ENCODE assay signal across 8 cellular contexts in genomic region chr6:6407061-6407723, GRCh38.
DNase-seq lines count a peak whose midpoint lies in the region; ATAC-seq and TF ChIP-seq lines count a peak whose summit lies in the region.
"Had no signal": no experiment of that assay in that cellular context is flagged by ENCODE, and none has a peak within 500 bp of the region (broad histone marks: within the 10 kb centered on the region; RNA-seq: fewer than 3 reads in every experiment).

No MANE protein-coding gene starts in this region.

- H3K27ac ChIP-seq in gastrocnemius medialis = peak overlapping the region in 1 of 4 donors; percentile 18
- peak overlapping the region in 1 of 3 donors; percentile 73 for H3K27ac ChIP-seq in right lobe of liver

- TF ChIP-seq CTCF in NB4 (IDR thresholded peaks at IDR 0.05; ENCODE audit: low read depth, low read length) = no peak
- TF ChIP-seq CTCF in gastrocnemius medialis (IDR thresholded peaks at IDR 0.05 in 4 of 5, conservative IDR thresholded peaks at IDR 0.05 in 1 of 5) = no peak
- TF ChIP-seq CTCF in right lobe of liver (IDR thresholded peaks at IDR 0.05) = no peak

- H3K36me3 ChIP-seq in gastrocnemius medialis (no peaks in the 10 kb centered on the region), right lobe of liver (no peaks in the 10 kb centered on the region)

- H3K4me3 ChIP-seq in NB4 (ENCODE audit: low read depth, low read length) (peak overlapping the region; percentile 29), gastrocnemius medialis (no peak overlapping the region), right lobe of liver (no peak overlapping the region)
- H3K4me3 ChIP-seq: skin epidermis had no signal

- intact Hi-C loops in gastrocnemius medialis (cut with DNase I; ENCODE audit: low total_unique reads) (no loop called here), right lobe of liver (cut with DNase I) (no loop called here)

- 57% methylated on average over 4 of the region's 4 CpGs for WGBS in right lobe of liver (ENCODE audit: insufficient coverage, low coverage, low lambda C conversion rate, missing lambda C conversion rate)

- in situ Hi-C loops in gastrocnemius medialis (cut with MboI; ENCODE audit: low sequenced_read_pairs in 4 of 4) = no loop called here

- no peaks in the 10 kb centered on the region for H3K4me1 ChIP-seq in gastrocnemius medialis
- H3K4me1 ChIP-seq in right lobe of liver = peaks cover 0 to 22% (median 0%) of the 10 kb centered on the region in 4 donors

- peak; percentile 69 for DNase-seq in NB4 (ENCODE audit: low read depth)
- no peak for DNase-seq in gastrocnemius medialis
- DNase-seq in putamen (ENCODE audit: low spot score) = no peak
- DNase-seq in NCI-H146 treated with DMSO at 0.1 percent for 48 hours (lab: John Stamatoyannopoulos, UW; ENCODE audit: unreplicated experiment) = no peak
- no peak for DNase-seq in right lobe of liver

- no peaks in the 10 kb centered on the region for H3K27me3 ChIP-seq in gastrocnemius medialis
- no peaks in the 10 kb centered on the region for H3K27me3 ChIP-seq in right lobe of liver

- no peak for TF ChIP-seq POLR2A in NB4 (IDR thresholded peaks at IDR 0.05; ENCODE audit: extremely low read depth, insufficient read length)
- TF ChIP-seq POLR2A in gastrocnemius medialis (IDR thresholded peaks at IDR 0.05) = no peak
- no peak for TF ChIP-seq POLR2A in right lobe of liver (IDR thresholded peaks at IDR 0.05)

- H3K9me3 ChIP-seq in gastrocnemius medialis (no peaks in the 10 kb centered on the region), right lobe of liver (no peaks in the 10 kb centered on the region)

- ATAC-seq in GM19023 (IDR thresholded peaks at IDR 0.05; ENCODE audit: unreplicated experiment) (peak; percentile 97), HG02798 (IDR thresholded peaks at IDR 0.05; ENCODE audit: poor library complexity, unreplicated experiment) (peak; percentile 96), gastrocnemius medialis (peak; percentile 61 to 66), right lobe of liver (no peak)

Comparison
In these comparisons a context has a peak if more than half of its experiments do, and no peak if none do; other contexts are left out.
1. ATAC-seq: peak in GM19023 (single experiment), HG02798 (single experiment) and gastrocnemius medialis (2 of 2); none in right lobe of liver (0 of 4).